28 cellular contexts compared by ENCODE assay signal in the genomic region with DNA sequence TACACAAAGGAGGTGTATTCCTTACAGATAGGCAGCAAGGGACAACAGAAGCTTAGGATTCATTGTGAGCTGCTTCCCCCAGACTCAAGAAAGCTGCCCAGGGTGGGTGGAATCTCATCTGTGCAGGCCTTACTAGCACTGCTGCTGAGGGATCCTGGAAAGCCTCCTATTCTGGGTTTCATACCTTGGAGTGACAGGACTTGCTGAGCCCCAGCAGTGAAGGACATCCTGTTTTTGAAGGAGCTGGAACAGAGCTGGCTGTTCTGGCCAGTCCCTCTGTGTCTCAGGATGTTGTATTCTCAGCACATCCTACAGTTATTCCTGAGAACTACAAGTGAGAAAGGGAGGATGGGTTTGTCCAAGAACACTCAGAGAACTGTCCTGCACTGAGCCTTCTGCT.
"Had no signal": no experiment of that assay in that cellular context is flagged by ENCODE, and none has a peak within 500 bp of the region (broad histone marks: within the 10 kb centered on the region; RNA-seq: fewer than 3 reads in every experiment).

No MANE protein-coding gene starts in this region.

- H3K4me1 ChIP-seq: left ventricle myocardium inferior, neural progenitor cell, right atrium auricular region, suprapubic skin, tibial nerve, uterus had no signal

- DNase-seq: hypothalamus; immature natural killer cell; kidney; left ventricle myocardium inferior; mesendoderm; naive B cell; natural killer cell; nephron progenitor cell; ovary; stimulated activated CD4-positive, alpha-beta T cell treated with anti-CD3 and anti-CD28 coated beads, Interleukin-12 subunit alpha, Interleukin-12 subunit beta, amount 100 ng/mL, for 4 hours; stimulated activated CD4-positive, alpha-beta T cell treated with anti-CD3 and anti-CD28 coated beads, Interleukin-15, amount 100 ng/mL, for 24 hours; stimulated activated CD4-positive, alpha-beta T cell treated with anti-CD3 and anti-CD28 coated beads, Interleukin-2, amount 100 ng/mL, for 24 hours; stimulated activated CD4-positive, alpha-beta T cell treated with anti-CD3 and anti-CD28 coated beads, Interleukin-4, amount 100 ng/mL, for 1 hour; stimulated activated naive CD4-positive, alpha-beta T cell; uterus had no signal

- H3K36me3 Mint-ChIP-seq: immature natural killer cell, mesothelial cell of epicardium, natural killer cell, neural progenitor cell, type B pancreatic cell had no signal

- FAIRE-seq: islet of Langerhans, kidney had no signal

- H3K4me2 ChIP-seq: neural progenitor cell had no signal

- H2AFZ ChIP-seq: neural progenitor cell had no signal

- H3K27me3 ChIP-seq: neural progenitor cell, ovary, right atrium auricular region, tibial nerve, uterus had no signal

- H3K4me3 ChIP-seq: left ventricle myocardium inferior, lung, neural progenitor cell, ovary, right atrium auricular region, skin epidermis, suprapubic skin, thoracic aorta, tibial nerve, uterus had no signal

- H3K9ac ChIP-seq: neural progenitor cell had no signal

- H3K4me1 Mint-ChIP-seq: mesothelial cell of epicardium, naive B cell, nephron progenitor cell, neural progenitor cell had no signal

- ATAC-seq: natural killer cell, sciatic nerve had no signal

- H3K4me3 Mint-ChIP-seq: immature natural killer cell; mesothelial cell of epicardium; naive B cell; natural killer cell; nephron progenitor cell; neural progenitor cell; stimulated activated naive CD8-positive, alpha-beta T cell treated with anti-CD3 and anti-CD28 coated beads, Interleukin-15, Interleukin-2, amounts not matched to agents 100 ng/mL and 50 ng/mL, for 24 hours; type B pancreatic cell had no signal

- H3K27ac Mint-ChIP-seq: immature natural killer cell; mesothelial cell of epicardium; natural killer cell; nephron progenitor cell; neural progenitor cell; progenitor cell of endocrine pancreas; stimulated activated naive CD8-positive, alpha-beta T cell treated with anti-CD3 and anti-CD28 coated beads, Interleukin-15, Interleukin-2, amounts not matched to agents 100 ng/mL and 50 ng/mL, for 24 hours; type B pancreatic cell had no signal

- H3K36me3 ChIP-seq: left ventricle myocardium inferior, neural progenitor cell, ovary, right atrium auricular region, suprapubic skin, thoracic aorta, tibial nerve, uterus had no signal

- H3K27ac ChIP-seq: left ventricle myocardium inferior, neural progenitor cell, ovary, right atrium auricular region, skin epidermis, suprapubic skin, thoracic aorta, tibial nerve, uterus had no signal
